In the genomic region with DNA sequence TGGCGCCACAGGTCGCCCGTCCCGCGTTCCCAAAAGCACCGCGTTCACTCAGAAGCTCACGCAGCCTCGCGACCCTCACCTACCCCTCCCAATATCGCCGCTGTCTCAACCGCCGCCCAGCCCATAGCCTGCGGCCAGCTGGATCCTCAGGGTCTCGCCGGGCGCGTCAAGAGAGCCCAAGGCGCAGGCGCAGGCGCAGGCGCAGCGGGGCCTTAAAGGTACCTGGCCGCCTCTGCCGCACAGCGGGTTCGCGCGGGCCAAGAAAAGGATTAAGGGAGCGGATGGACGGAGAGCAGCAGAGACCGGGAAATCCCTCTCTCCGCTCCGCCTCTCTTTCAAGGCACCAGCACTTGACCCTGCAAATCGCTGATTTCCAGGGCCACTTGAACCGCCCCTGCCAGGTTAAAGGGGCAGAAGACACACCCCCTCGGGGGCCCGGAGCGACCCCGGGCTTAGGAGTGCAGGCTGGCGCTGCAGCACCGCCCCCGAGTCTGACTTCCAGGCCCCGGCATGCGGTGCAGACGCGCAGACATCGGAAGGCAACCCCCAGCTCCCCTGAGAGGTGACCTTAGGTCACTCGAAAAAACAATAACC, we compare ENCODE assay signal across 9 cellular contexts. TPM values are rescaled to one million over a fixed set of nuclear protein-coding genes. Genes with fewer than 3 reads are reported as not detected.
DNase-seq lines count a peak whose midpoint lies in the region; ATAC-seq, FAIRE-seq and TF ChIP-seq lines count a peak whose summit lies in the region.
"Had no signal": no experiment of that assay in that cellular context is flagged by ENCODE, and none has a peak within 500 bp of the region (broad histone marks: within the 10 kb centered on the region; RNA-seq: fewer than 3 reads in every experiment).

A gene with protein sequence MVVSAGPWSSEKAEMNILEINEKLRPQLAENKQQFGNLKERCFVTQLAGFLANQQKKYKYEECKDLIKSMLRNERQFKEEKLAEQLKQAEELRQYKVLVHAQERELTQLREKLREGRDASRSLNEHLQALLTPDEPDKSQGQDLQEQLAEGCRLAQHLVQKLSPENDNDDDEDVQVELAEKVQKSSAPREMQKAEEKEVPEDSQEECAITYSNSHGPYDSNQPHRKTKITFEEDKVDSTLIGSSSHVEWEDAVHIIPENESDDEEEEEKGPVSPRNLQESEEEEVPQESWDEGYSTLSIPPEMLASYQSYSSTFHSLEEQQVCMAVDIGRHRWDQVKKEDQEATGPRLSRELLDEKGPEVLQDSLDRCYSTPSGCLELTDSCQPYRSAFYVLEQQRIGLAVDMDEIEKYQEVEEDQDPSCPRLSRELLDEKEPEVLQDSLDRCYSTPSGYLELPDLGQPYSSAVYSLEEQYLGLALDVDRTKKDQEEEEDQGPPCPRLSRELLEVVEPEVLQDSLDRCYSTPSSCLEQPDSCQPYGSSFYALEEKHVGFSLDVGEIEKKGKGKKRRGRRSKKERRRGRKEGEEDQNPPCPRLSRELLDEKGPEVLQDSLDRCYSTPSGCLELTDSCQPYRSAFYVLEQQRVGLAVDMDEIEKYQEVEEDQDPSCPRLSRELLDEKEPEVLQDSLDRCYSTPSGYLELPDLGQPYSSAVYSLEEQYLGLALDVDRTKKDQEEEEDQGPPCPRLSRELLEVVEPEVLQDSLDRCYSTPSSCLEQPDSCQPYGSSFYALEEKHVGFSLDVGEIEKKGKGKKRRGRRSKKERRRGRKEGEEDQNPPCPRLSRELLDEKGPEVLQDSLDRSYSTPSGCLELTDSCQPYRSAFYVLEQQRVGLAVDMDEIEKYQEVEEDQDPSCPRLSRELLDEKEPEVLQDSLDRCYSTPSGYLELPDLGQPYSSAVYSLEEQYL (N-terminal part only) (minus strand): TSS at position 168 of the 594 bp plus-strand sequence. CDS start 20,331 bp downstream, outside the sequence.

- peak within 1 kb of the TSS; percentile 26 to 86 for H3K27ac Mint-ChIP-seq in natural killer cell
- peak within 1 kb of the TSS; percentile 60 for H3K27ac Mint-ChIP-seq in stimulated activated memory B cell treated with anti-CD40 and anti-IgM and Interleukin-4, amounts not matched to agents 10 μg/mL and 1 μg/mL and 100 μg/mL, for 72 hours

- H3K79me2 ChIP-seq in fibroblast of lung (ENCODE audit: control insufficient read depth, insufficient read depth, low read length): peaks cover 2% of the 10 kb centered on the region

- peaks cover 6 to 12% of the 10 kb centered on the region in 2 donors for H3K9me3 Mint-ChIP-seq in natural killer cell
- H3K9me3 Mint-ChIP-seq in stimulated activated memory B cell treated with anti-CD40 and anti-IgM and Interleukin-4, amounts not matched to agents 10 μg/mL and 1 μg/mL and 100 μg/mL, for 72 hours: peaks cover 12% of the 10 kb centered on the region

- peaks cover 7 to 13% of the 10 kb centered on the region in 2 donors for H3K4me1 Mint-ChIP-seq in natural killer cell
- H3K4me1 Mint-ChIP-seq in stimulated activated memory B cell treated with anti-CD40 and anti-IgM and Interleukin-4, amounts not matched to agents 10 μg/mL and 1 μg/mL and 100 μg/mL, for 72 hours: peaks cover 14% of the 10 kb centered on the region

- intact Hi-C loops in natural killer cell (cut with micrococcal nuclease): no loop called here

- H2AFZ ChIP-seq in fibroblast of lung (ENCODE audit: low read length): peak within 1 kb of the TSS; percentile 92

- no peaks in the 10 kb centered on the region for H3K4me1 ChIP-seq in fibroblast of lung (ENCODE audit: control insufficient read depth, extremely low read depth, insufficient read depth, low read length)

- H4K20me1 ChIP-seq in fibroblast of lung (ENCODE audit: control insufficient read depth, extremely low read depth, insufficient read depth, low read length): no peaks in the 10 kb centered on the region

- H3K27me3 ChIP-seq in fibroblast of lung (ENCODE audit: control insufficient read depth, insufficient read depth, low read length): peaks cover 23% of the 10 kb centered on the region

- H3K27ac ChIP-seq in fibroblast of lung (ENCODE audit: insufficient read depth, low read length): peak within 1 kb of the TSS; percentile 51

- peak within 1 kb of the TSS; percentile 92 for H3K4me3 Mint-ChIP-seq in natural killer cell
- H3K4me3 Mint-ChIP-seq in stimulated activated memory B cell treated with anti-CD40 and anti-IgM and Interleukin-4, amounts not matched to agents 10 μg/mL and 1 μg/mL and 100 μg/mL, for 72 hours: peak within 1 kb of the TSS; percentile 87

- H3K36me3 ChIP-seq in fibroblast of lung (ENCODE audit: control insufficient read depth, insufficient read depth, low read length): no peaks in the 10 kb centered on the region

- H3K9ac ChIP-seq in fibroblast of lung (ENCODE audit: insufficient read depth, low read length): peak within 1 kb of the TSS; percentile 66

- H3K27me3 Mint-ChIP-seq in natural killer cell (ENCODE audit: low read depth in 2 of 2): peaks cover 42% of the 10 kb centered on the region in 2 donors
- H3K27me3 Mint-ChIP-seq in stimulated activated memory B cell treated with anti-CD40 and anti-IgM and Interleukin-4, amounts not matched to agents 10 μg/mL and 1 μg/mL and 100 μg/mL, for 72 hours: peaks cover 37% of the 10 kb centered on the region

- peak within 1 kb of the TSS; percentile 63 to 73 (median 70) for H3K4me3 ChIP-seq in fibroblast of lung (replicated peaks in 1 of 4; ENCODE audit: control extremely low read depth in 1 of 4, insufficient read depth in 1 of 4, low read depth in 3 of 4, low read length in 4 of 4)

- no peak for FAIRE-seq in RCC 7860 (lab: Jason Lieb, UNC)
- FAIRE-seq: islet of Langerhans had no signal

- peak; percentile 93 for ATAC-seq in GM21529 (IDR thresholded peaks at IDR 0.05; ENCODE audit: unreplicated experiment)
- peak; percentile 64 to 90 (median 89) for ATAC-seq in natural killer cell
- ATAC-seq in stimulated activated memory B cell treated with anti-CD40 and anti-IgM and Interleukin-4, amounts not matched to agents 10 μg/mL and 1 μg/mL and 100 μg/mL, for 72 hours: peak; percentile 97

- peak; percentile 62 for DNase-seq in DMS 273 treated with DMSO at 0.1 percent for 48 hours (lab: John Stamatoyannopoulos, UW)
- peak; percentile 84 for DNase-seq in HuH-7.5 (ENCODE audit: low spot score)
- peak; percentile 61 for DNase-seq in RCC 7860 (ENCODE audit: low spot score)
- DNase-seq in activated T-helper 1 cell treated with Interleukin-2 at 50 U/mL for 16 hours (ENCODE audit: low read depth): peak; percentile 71
- DNase-seq in fibroblast of lung (ENCODE audit: low read depth in 2 of 2): peak; percentile 53 to 59
- peak; percentile 57 for DNase-seq in natural killer cell

- peaks cover 17% of the 10 kb centered on the region for H3K36me3 Mint-ChIP-seq in natural killer cell
- H3K36me3 Mint-ChIP-seq in stimulated activated memory B cell treated with anti-CD40 and anti-IgM and Interleukin-4, amounts not matched to agents 10 μg/mL and 1 μg/mL and 100 μg/mL, for 72 hours: peaks cover 14% of the 10 kb centered on the region

- H3K4me2 ChIP-seq in fibroblast of lung (ENCODE audit: extremely low read depth, insufficient read depth, low read length): peak within 1 kb of the TSS; percentile 79

- no peaks in the 10 kb centered on the region for H3K9me3 ChIP-seq in fibroblast of lung (ENCODE audit: control insufficient read depth, insufficient read depth, low read depth, low read length)

- no peak for TF ChIP-seq CTCF in fibroblast of lung (conservative IDR thresholded peaks at IDR 0.05 in 1 of 2, IDR thresholded peaks at IDR 0.05 in 1 of 2; ENCODE audit: low read depth in 1 of 2, low read length in 2 of 2)
- no peak for TF ChIP-seq CTCF in natural killer cell (IDR thresholded peaks at IDR 0.05)

RNA-seq across cellular contexts. Expression of the gene that starts here (rescaled TPM):
- total RNA-seq in fibroblast of lung: 1.3 and 2.8 TPM in 2 replicates
- 2.5 and 2.7 TPM in 2 replicates for polyA plus RNA-seq in fibroblast of lung
- polyA plus RNA-seq in fibroblast of lung (2012): 1.9 and 2.0 TPM in 2 replicates
- 0.48 and 4.7 TPM in 2 replicates for polyA minus RNA-seq in fibroblast of lung (ENCODE audit: low replicate concordance)
- 1 to 10 TPM; 2.1 to 3.0 (median 2.4) TPM for total RNA-seq in natural killer cell

Comparison
In these comparisons a context has a peak if more than half of its experiments do, and no peak if none do; other contexts are left out.
1. Peak in every context shown above with its lines: DNase-seq, ATAC-seq, H3K4me3 ChIP-seq and H3K27ac ChIP-seq.